9 cellular contexts compared by ENCODE assay signal in genomic region chr1:55696181-55696580, GRCh38.
DNase-seq lines count a peak whose midpoint lies in the region; FAIRE-seq and TF ChIP-seq lines count a peak whose summit lies in the region.
"Had no signal": no experiment of that assay in that cellular context is flagged by ENCODE, and none has a peak within 500 bp of the region (broad histone marks: within the 10 kb centered on the region; RNA-seq: fewer than 3 reads in every experiment).

No MANE protein-coding gene starts in this region.

- no peaks in the 10 kb centered on the region for H3K9me3 ChIP-seq in left ventricle myocardium inferior (replicated peaks)
- no peaks in the 10 kb centered on the region for H3K9me3 ChIP-seq in stomach

- H3K27ac ChIP-seq in left ventricle myocardium inferior (replicated peaks) (peak overlapping the region; percentile 46), stomach (peak overlapping the region in 4 of 5 donors; percentile 30 to 58 (median 51))

- H3K4me3 Mint-ChIP-seq in immature natural killer cell, result no peak overlapping the region
- H3K4me3 Mint-ChIP-seq in activated CD4-positive, alpha-beta memory T cell treated with anti-CD3 and anti-CD28 coated beads for 36 hours, result no peak overlapping the region
- H3K4me3 Mint-ChIP-seq: activated T-cell treated with anti-CD3 and anti-CD28 coated beads, Interleukin-2, amount 50 U/mL, for 72 hours had no signal

- intact Hi-C loops in left ventricle myocardium inferior (cut with micrococcal nuclease) (no loop called here), stomach (cut with DNase I; ENCODE audit: low total_unique reads) (no loop called here)
- intact Hi-C loops in activated CD4-positive, alpha-beta memory T cell treated with anti-CD3 and anti-CD28 coated beads for 36 hours (cut with micrococcal nuclease), result no loop called here

- H3K36me3 Mint-ChIP-seq in immature natural killer cell, result no peaks in the 10 kb centered on the region
- no peaks in the 10 kb centered on the region for H3K36me3 Mint-ChIP-seq in activated CD4-positive, alpha-beta memory T cell treated with anti-CD3 and anti-CD28 coated beads for 36 hours

- CTCF ChIA-PET in activated CD4-positive, alpha-beta memory T cell treated with anti-CD3 and anti-CD28 coated beads for 36 hours (lab: Charles Lee), result no interaction called here

- FAIRE-seq in H54 (lab: Jason Lieb, UNC), result no peak

- no peak for TF ChIP-seq POLR2A in H54 (IDR thresholded peaks at IDR 0.05; ENCODE audit: low read depth, low read length)
- TF ChIP-seq POLR2A in stomach (IDR thresholded peaks at IDR 0.05), result no peak

- POLR2A ChIA-PET in activated CD4-positive, alpha-beta memory T cell treated with anti-CD3 and anti-CD28 coated beads for 36 hours (lab: Charles Lee), result no interaction called here

- H3K27me3 Mint-ChIP-seq in immature natural killer cell (ENCODE audit: low read depth in 3 of 3), result peaks cover 2 to 11% (median 10%) of the 10 kb centered on the region in 3 donors
- peaks cover 1% of the 10 kb centered on the region for H3K27me3 Mint-ChIP-seq in activated CD4-positive, alpha-beta memory T cell treated with anti-CD3 and anti-CD28 coated beads for 36 hours

- H3K4me1 ChIP-seq in left ventricle myocardium inferior (peaks cover 14% of the 10 kb centered on the region), stomach (peaks cover 0 to 5% (median 0%) of the 10 kb centered on the region in 4 donors)

- H3K4me1 Mint-ChIP-seq in immature natural killer cell, result no peaks in the 10 kb centered on the region
- no peaks in the 10 kb centered on the region for H3K4me1 Mint-ChIP-seq in activated CD4-positive, alpha-beta memory T cell treated with anti-CD3 and anti-CD28 coated beads for 36 hours (ENCODE audit: low read depth)

- H3K36me3 ChIP-seq in left ventricle myocardium inferior (no peaks in the 10 kb centered on the region), stomach (no peaks in the 10 kb centered on the region)

- TF ChIP-seq EP300 in stomach (IDR thresholded peaks at IDR 0.05), result no peak

- H3K9me3 Mint-ChIP-seq in immature natural killer cell, result no peaks in the 10 kb centered on the region
- H3K9me3 Mint-ChIP-seq in activated CD4-positive, alpha-beta memory T cell treated with anti-CD3 and anti-CD28 coated beads for 36 hours, result no peaks in the 10 kb centered on the region
- H3K9me3 Mint-ChIP-seq: activated T-cell treated with anti-CD3 and anti-CD28 coated beads, Interleukin-2, amount 50 U/mL, for 72 hours had no signal

- no peak for TF ChIP-seq CTCF in left ventricle myocardium inferior (IDR thresholded peaks at IDR 0.05; ENCODE audit: borderline replicate concordance)
- no peak for TF ChIP-seq CTCF in stomach (IDR thresholded peaks at IDR 0.05)

- DNase-seq in H54 (ENCODE audit: insufficient read length, low spot score) (peak; percentile 11), astrocyte of the hippocampus (ENCODE audit: low read depth, low spot score) (peak; percentile 76), left ventricle myocardium inferior (no peak), stomach (no peak), NCI-H345 treated with DMSO at 0.1 percent for 48 hours (lab: John Stamatoyannopoulos, UW; ENCODE audit: unreplicated experiment) (no peak), immature natural killer cell (no peak), putamen (ENCODE audit: low spot score) (no peak)
- no peak for DNase-seq in activated CD4-positive, alpha-beta memory T cell treated with anti-CD3 and anti-CD28 coated beads for 36 hours
- DNase-seq: activated T-cell treated with anti-CD3 and anti-CD28 coated beads, Interleukin-2, amount 50 U/mL, for 72 hours had no signal

- 75 to 86% (median 76%) methylated on average over 8 of the region's 8 CpGs for WGBS in stomach, 5 donors

- H3K27me3 ChIP-seq in left ventricle myocardium inferior (ENCODE audit: low read depth) (no peaks in the 10 kb centered on the region), stomach (no peaks in the 10 kb centered on the region)

- no peak overlapping the region for H3K27ac Mint-ChIP-seq in immature natural killer cell
- no peak overlapping the region for H3K27ac Mint-ChIP-seq in activated CD4-positive, alpha-beta memory T cell treated with anti-CD3 and anti-CD28 coated beads for 36 hours
- H3K27ac Mint-ChIP-seq: activated T-cell treated with anti-CD3 and anti-CD28 coated beads, Interleukin-2, amount 50 U/mL, for 72 hours had no signal

- H3K4me3 ChIP-seq in left ventricle myocardium inferior (no peak overlapping the region), stomach (no peak overlapping the region)

Comparison
In these comparisons a context has a peak if more than half of its experiments do, and no peak if none do; other contexts are left out.
1. DNase-seq: peak in H54 (single experiment) and astrocyte of the hippocampus (single experiment); none in left ventricle myocardium inferior (single experiment), stomach (single experiment), NCI-H345 treated with DMSO at 0.1 percent for 48 hours (single experiment), immature natural killer cell (0 of 3), activated CD4-positive, alpha-beta memory T cell treated with anti-CD3 and anti-CD28 coated beads for 36 hours (single experiment) and putamen (single experiment).